33 cellular contexts compared by ENCODE assay signal in the genomic region with DNA sequence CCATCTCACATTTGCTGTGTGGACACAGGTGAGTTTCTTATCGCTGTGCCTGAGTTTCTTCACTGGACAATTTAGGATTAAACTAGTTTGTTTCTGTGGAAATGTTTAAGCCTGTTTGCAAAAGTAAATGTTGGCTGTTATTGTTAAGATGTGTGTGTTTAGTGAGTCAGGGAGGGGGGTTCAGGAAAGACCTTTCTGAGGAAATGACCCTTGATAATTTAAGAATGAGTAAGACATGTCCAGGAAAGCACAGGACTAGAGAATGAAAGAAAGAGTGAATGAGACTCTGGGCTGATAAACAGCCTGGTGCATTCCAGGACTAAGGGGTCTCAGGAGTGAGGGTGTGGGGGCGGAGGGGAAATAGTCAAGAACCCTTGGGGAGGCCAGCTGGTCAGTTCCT.
"Had no signal": no experiment of that assay in that cellular context is flagged by ENCODE, and none has a peak within 500 bp of the region (broad histone marks: within the 10 kb centered on the region; RNA-seq: fewer than 3 reads in every experiment).

No MANE protein-coding gene starts in this region.

- H3K4me3 Mint-ChIP-seq: activated CD4-positive, alpha-beta T cell treated with anti-CD3 and anti-CD28 coated beads, Interleukin-2, amount 10 ng/mL, durations not matched to agents 7 days and 5 days; activated CD8-positive, alpha-beta T cell treated with anti-CD3 and anti-CD28 coated beads for 36 hours; activated T-cell treated with anti-CD3 and anti-CD28 coated beads, Interleukin-2, amount 50 U/mL, for 4 hours; activated T-helper 17 cell treated with anti-CD3 and anti-CD28 coated beads, Interleukin-2, amount 50 U/mL, for 72 hours; natural killer cell treated with Interleukin-12 subunit alpha and Interleukin-12 subunit beta and Interleukin-15 and Interleukin-18, amount 100 ng/mL, for 72 hours; stimulated activated effector memory CD8-positive, alpha-beta T cell treated with anti-CD3 and anti-CD28 coated beads, Interleukin-12 subunit alpha, Interleukin-12 subunit beta, amount 100 ng/mL, for 72 hours; stimulated activated naive CD8-positive, alpha-beta T cell treated with anti-CD3 and anti-CD28 coated beads, Interleukin-15, amount 100 ng/mL, for 72 hours; T-helper 1 cell treated with Interleukin-12 subunit alpha and Interleukin-12 subunit beta and Interleukin-4 antibody, amounts not matched to agents 30 μg/mL and 1 μg/mL, for 36 hours had no signal

- ATAC-seq: activated CD8-positive, alpha-beta T cell treated with anti-CD3 and anti-CD28 coated beads for 36 hours; activated T-cell treated with anti-CD3 and anti-CD28 coated beads, Interleukin-2, amount 50 U/mL, for 4 hours; activated T-helper 17 cell treated with anti-CD3 and anti-CD28 coated beads, Interleukin-2, amount 50 U/mL, for 72 hours; body of pancreas; heart right ventricle; left ventricle myocardium superior; mucosa of descending colon; natural killer cell treated with Interleukin-12 subunit alpha and Interleukin-12 subunit beta and Interleukin-15 and Interleukin-18, amount 100 ng/mL, for 72 hours; stimulated activated effector memory CD8-positive, alpha-beta T cell treated with anti-CD3 and anti-CD28 coated beads, Interleukin-12 subunit alpha, Interleukin-12 subunit beta, amount 100 ng/mL, for 72 hours; stimulated activated naive CD8-positive, alpha-beta T cell treated with anti-CD3 and anti-CD28 coated beads, Interleukin-15, amount 100 ng/mL, for 72 hours had no signal

- DNase-seq: activated CD4-positive, alpha-beta T cell treated with anti-CD3 and anti-CD28 coated beads for 1 hour; activated CD4-positive, alpha-beta T cell treated with anti-CD3 and anti-CD28 coated beads, Interleukin-2, amount 10 ng/mL, durations not matched to agents 7 days and 5 days; activated CD8-positive, alpha-beta T cell treated with anti-CD3 and anti-CD28 coated beads for 36 hours; activated gamma-delta T cell treated with Interleukin-2 at 50 U/mL for 16 hours; activated naive CD4-positive, alpha-beta T cell treated with anti-CD3 and anti-CD28 coated beads, Interleukin-2, amount 50 U/mL, for 16 hours; activated T-cell treated with anti-CD3 and anti-CD28 coated beads, Interleukin-2, amount 50 U/mL, for 4 hours; amniotic stem cell; body of pancreas; cerebellar nuclear complex; dorsolateral prefrontal cortex; effector memory CD4-positive, alpha-beta T cell; foreskin melanocyte; heart right ventricle; left ventricle myocardium superior; mucosa of descending colon; sigmoid colon; small intestine; stimulated activated CD4-positive, alpha-beta T cell treated with anti-CD3 and anti-CD28 coated beads, Interleukin-4, amount 100 ng/mL, for 24 hours; stimulated activated naive CD8-positive, alpha-beta T cell treated with anti-CD3 and anti-CD28 coated beads, Interleukin-15, amount 100 ng/mL, for 72 hours; SW 1271; T-helper 9 cell; tibial artery; upper lobe of right lung; WERI-Rb-1 had no signal

- FAIRE-seq: islet of Langerhans, small intestine, TTC549 had no signal

- H3K27me3 ChIP-seq: body of pancreas, cardiac muscle cell, esophagus muscularis mucosa, sigmoid colon, upper lobe of right lung had no signal

- H3K4me1 ChIP-seq: body of pancreas, esophagus muscularis mucosa, heart right ventricle, sigmoid colon, tibial artery, upper lobe of right lung had no signal

- H3K9me3 ChIP-seq: body of pancreas, esophagus muscularis mucosa, heart right ventricle, mucosa of descending colon, sigmoid colon, tibial artery, upper lobe of right lung had no signal

- H3K36me3 Mint-ChIP-seq: natural killer cell treated with Interleukin-12 subunit alpha and Interleukin-12 subunit beta and Interleukin-15 and Interleukin-18, amount 100 ng/mL, for 72 hours; stimulated activated effector memory CD8-positive, alpha-beta T cell treated with anti-CD3 and anti-CD28 coated beads, Interleukin-12 subunit alpha, Interleukin-12 subunit beta, amount 100 ng/mL, for 72 hours had no signal

- H3K27ac Mint-ChIP-seq: activated CD4-positive, alpha-beta T cell treated with anti-CD3 and anti-CD28 coated beads, Interleukin-2, amount 10 ng/mL, durations not matched to agents 7 days and 5 days; activated CD8-positive, alpha-beta T cell treated with anti-CD3 and anti-CD28 coated beads for 36 hours; activated T-helper 17 cell treated with anti-CD3 and anti-CD28 coated beads, Interleukin-2, amount 50 U/mL, for 72 hours; natural killer cell treated with Interleukin-12 subunit alpha and Interleukin-12 subunit beta and Interleukin-15 and Interleukin-18, amount 100 ng/mL, for 72 hours; stimulated activated effector memory CD8-positive, alpha-beta T cell treated with anti-CD3 and anti-CD28 coated beads, Interleukin-12 subunit alpha, Interleukin-12 subunit beta, amount 100 ng/mL, for 72 hours; T-helper 1 cell treated with Interleukin-12 subunit alpha and Interleukin-12 subunit beta and Interleukin-4 antibody, amounts not matched to agents 30 μg/mL and 1 μg/mL, for 36 hours had no signal

- H3K4me1 Mint-ChIP-seq: activated T-helper 17 cell treated with anti-CD3 and anti-CD28 coated beads, Interleukin-2, amount 50 U/mL, for 72 hours had no signal

- H3K9me3 Mint-ChIP-seq: activated T-cell treated with anti-CD3 and anti-CD28 coated beads, Interleukin-2, amount 50 U/mL, for 4 hours; activated T-helper 17 cell treated with anti-CD3 and anti-CD28 coated beads, Interleukin-2, amount 50 U/mL, for 72 hours; natural killer cell treated with Interleukin-12 subunit alpha and Interleukin-12 subunit beta and Interleukin-15 and Interleukin-18, amount 100 ng/mL, for 72 hours; stimulated activated effector memory CD8-positive, alpha-beta T cell treated with anti-CD3 and anti-CD28 coated beads, Interleukin-12 subunit alpha, Interleukin-12 subunit beta, amount 100 ng/mL, for 72 hours had no signal

- H3K4me3 ChIP-seq: body of pancreas, cardiac muscle cell, coronary artery, dorsolateral prefrontal cortex, esophagus muscularis mucosa, heart right ventricle, mucosa of descending colon, sigmoid colon, tibial artery, upper lobe of right lung had no signal

- H3K27ac ChIP-seq: body of pancreas, cardiac muscle cell, coronary artery, dorsolateral prefrontal cortex, esophagus muscularis mucosa, heart right ventricle, sigmoid colon, tibial artery, upper lobe of right lung, WERI-Rb-1 had no signal

- H3K27me3 Mint-ChIP-seq: activated CD4-positive, alpha-beta T cell treated with anti-CD3 and anti-CD28 coated beads, Interleukin-2, amount 10 ng/mL, durations not matched to agents 7 days and 5 days; activated CD8-positive, alpha-beta T cell treated with anti-CD3 and anti-CD28 coated beads for 36 hours; activated T-helper 17 cell treated with anti-CD3 and anti-CD28 coated beads, Interleukin-2, amount 50 U/mL, for 72 hours; stimulated activated naive CD8-positive, alpha-beta T cell treated with anti-CD3 and anti-CD28 coated beads, Interleukin-15, amount 100 ng/mL, for 72 hours had no signal

- H3K36me3 ChIP-seq: cardiac muscle cell, esophagus muscularis mucosa, heart right ventricle, sigmoid colon, tibial artery, upper lobe of right lung, WERI-Rb-1 had no signal
